1 cellular context compared by ENCODE assay signal in the genomic region with DNA sequence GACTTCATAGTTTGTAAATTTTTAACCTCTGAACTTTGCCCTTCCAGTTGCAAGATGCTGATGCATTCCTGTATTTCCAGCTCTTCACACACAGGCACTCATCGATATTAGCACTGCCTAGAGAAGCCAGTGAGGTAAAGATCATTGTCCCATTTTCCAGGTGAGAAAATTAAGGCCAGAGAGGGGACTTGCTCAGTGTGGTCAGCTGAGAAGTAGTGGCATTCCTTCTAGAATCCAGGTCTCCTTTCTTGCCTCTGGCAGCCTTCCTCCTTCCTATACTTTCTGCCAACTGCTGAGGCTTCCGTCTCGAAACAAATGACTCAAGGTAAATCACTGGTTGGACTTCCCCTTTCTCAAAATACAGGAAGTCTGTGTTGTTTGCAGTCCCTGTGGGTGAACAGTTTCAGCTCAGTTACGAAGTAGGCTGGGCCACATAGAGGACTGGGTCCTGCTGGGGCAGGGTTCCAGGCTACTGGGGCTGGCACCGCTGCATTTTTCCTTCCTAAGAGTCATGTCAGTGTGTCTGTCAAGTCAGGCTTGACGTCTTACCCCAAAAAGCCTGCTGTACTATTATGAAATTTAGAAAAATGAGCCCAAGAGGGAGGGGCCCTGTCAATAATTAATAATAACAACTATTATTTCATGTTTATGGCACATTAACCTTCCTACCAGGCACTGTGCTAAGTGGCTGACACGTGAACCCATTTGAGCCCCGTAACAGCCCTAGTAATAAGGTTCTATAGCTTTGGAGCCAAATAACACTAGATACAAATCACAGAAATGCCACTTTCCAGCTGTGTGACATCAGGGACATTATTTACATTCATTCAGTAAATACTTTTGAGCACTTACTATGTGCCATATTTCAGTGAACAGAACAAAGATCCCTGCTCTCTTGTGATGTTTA.
TF ChIP-seq lines count a peak whose summit lies in the region.

No MANE protein-coding gene starts in this region.

TF ChIP-seq in GM12878, 131 proteins besides CTCF, POLR2A, EP300 and RAD21 (continued from another document and continues in another):
- TF ChIP-seq, protein P1, sequence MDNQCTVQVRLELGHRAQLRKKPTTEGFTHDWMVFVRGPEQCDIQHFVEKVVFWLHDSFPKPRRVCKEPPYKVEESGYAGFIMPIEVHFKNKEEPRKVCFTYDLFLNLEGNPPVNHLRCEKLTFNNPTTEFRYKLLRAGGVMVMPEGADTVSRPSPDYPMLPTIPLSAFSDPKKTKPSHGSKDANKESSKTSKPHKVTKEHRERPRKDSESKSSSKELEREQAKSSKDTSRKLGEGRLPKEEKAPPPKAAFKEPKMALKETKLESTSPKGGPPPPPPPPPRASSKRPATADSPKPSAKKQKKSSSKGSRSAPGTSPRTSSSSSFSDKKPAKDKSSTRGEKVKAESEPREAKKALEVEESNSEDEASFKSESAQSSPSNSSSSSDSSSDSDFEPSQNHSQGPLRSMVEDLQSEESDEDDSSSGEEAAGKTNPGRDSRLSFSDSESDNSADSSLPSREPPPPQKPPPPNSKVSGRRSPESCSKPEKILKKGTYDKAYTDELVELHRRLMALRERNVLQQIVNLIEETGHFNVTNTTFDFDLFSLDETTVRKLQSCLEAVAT (IDR thresholded peaks at IDR 0.05) = no peak; the same call in 1 of the 2 replicates
- TF ChIP-seq BACH1 (IDR thresholded peaks at IDR 0.05; ENCODE audit: borderline replicate concordance) (peak; percentile 89; the same call in 1 of the 2 replicates), CHD1 (IDR thresholded peaks at IDR 0.05; ENCODE audit: low read depth, low read length) (no peak), ZSCAN29 (IDR thresholded peaks at IDR 0.05) (no peak), SMAD1 (IDR thresholded peaks at IDR 0.05; ENCODE audit: low read depth, partially characterized antibody) (no peak), MYB (IDR thresholded peaks at IDR 0.05; ENCODE audit: borderline replicate concordance, low read depth, low read length) (no peak), PAX5 (IDR thresholded peaks at IDR 0.05; ENCODE audit: borderline replicate concordance, low read depth, low read length) (peak; percentile 85), TCF7 (IDR thresholded peaks at IDR 0.05; ENCODE audit: borderline replicate concordance) (peak; percentile 48; the same call in 1 of the 2 replicates), BCL11A (IDR thresholded peaks at IDR 0.05; ENCODE audit: low read depth, low read length) (0 out of 2 replicates have a peak, but pooled peaks have one; percentile 72), SPI1 (IDR thresholded peaks at IDR 0.05; ENCODE audit: borderline replicate concordance, insufficient read depth, low read depth, low read length) (peak; percentile 99), POLR2AphosphoS2 (IDR thresholded peaks at IDR 0.05; ENCODE audit: low read depth, low read length) (no peak; the same call in 1 of the 2 replicates), ZNF622 (IDR thresholded peaks at IDR 0.05) (no peak), RBBP5 (conservative IDR thresholded peaks at IDR 0.05) (no peak), ZNF217 (IDR thresholded peaks at IDR 0.05) (0 out of 2 replicates have a peak, but pooled peaks have one; percentile 15), TCF3 (IDR thresholded peaks at IDR 0.05; ENCODE audit: borderline replicate concordance, insufficient read depth, low read depth, low read length) (0 out of 2 replicates have a peak, but pooled peaks have one; percentile 33), SMAD5 (IDR thresholded peaks at IDR 0.05; ENCODE audit: low read depth) (0 out of 2 replicates have a peak, but pooled peaks have one; percentile 31), NR2C1 (IDR thresholded peaks at IDR 0.05) (peak; percentile 90), IKZF2 (IDR thresholded peaks at IDR 0.05) (peak; percentile 99), FOXM1 (IDR thresholded peaks at IDR 0.05; ENCODE audit: low read depth, low read length) (peak; percentile 64; the same call in 1 of the 2 replicates), SREBF1 (IDR thresholded peaks at IDR 0.05; ENCODE audit: low read length) (no peak), LARP7 (IDR thresholded peaks at IDR 0.05) (0 out of 2 replicates have a peak, but pooled peaks have one; percentile 16), BRCA1 (IDR thresholded peaks at IDR 0.05; ENCODE audit: low read depth, low read length) (no peak), FOS (IDR thresholded peaks at IDR 0.05; ENCODE audit: borderline replicate concordance, extremely low read depth, insufficient read length) (no peak), MEF2B (IDR thresholded peaks at IDR 0.05; ENCODE audit: partially characterized antibody, poor library complexity, severe bottlenecking) (peak; percentile 32), MEF2A (IDR thresholded peaks at IDR 0.05; ENCODE audit: insufficient read depth, low read depth, low read length) (0 out of 2 replicates have a peak, but pooled peaks have one; percentile 17)
- TF ChIP-seq, protein P2, sequence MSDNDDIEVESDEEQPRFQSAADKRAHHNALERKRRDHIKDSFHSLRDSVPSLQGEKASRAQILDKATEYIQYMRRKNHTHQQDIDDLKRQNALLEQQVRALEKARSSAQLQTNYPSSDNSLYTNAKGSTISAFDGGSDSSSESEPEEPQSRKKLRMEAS (IDR thresholded peaks at IDR 0.05; ENCODE audit: low read depth, low read length) = no peak
- TF ChIP-seq, protein P3, sequence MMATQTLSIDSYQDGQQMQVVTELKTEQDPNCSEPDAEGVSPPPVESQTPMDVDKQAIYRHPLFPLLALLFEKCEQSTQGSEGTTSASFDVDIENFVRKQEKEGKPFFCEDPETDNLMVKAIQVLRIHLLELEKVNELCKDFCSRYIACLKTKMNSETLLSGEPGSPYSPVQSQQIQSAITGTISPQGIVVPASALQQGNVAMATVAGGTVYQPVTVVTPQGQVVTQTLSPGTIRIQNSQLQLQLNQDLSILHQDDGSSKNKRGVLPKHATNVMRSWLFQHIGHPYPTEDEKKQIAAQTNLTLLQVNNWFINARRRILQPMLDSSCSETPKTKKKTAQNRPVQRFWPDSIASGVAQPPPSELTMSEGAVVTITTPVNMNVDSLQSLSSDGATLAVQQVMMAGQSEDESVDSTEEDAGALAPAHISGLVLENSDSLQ (IDR thresholded peaks at IDR 0.05) = peak; percentile 70
- TF ChIP-seq, protein P4, sequence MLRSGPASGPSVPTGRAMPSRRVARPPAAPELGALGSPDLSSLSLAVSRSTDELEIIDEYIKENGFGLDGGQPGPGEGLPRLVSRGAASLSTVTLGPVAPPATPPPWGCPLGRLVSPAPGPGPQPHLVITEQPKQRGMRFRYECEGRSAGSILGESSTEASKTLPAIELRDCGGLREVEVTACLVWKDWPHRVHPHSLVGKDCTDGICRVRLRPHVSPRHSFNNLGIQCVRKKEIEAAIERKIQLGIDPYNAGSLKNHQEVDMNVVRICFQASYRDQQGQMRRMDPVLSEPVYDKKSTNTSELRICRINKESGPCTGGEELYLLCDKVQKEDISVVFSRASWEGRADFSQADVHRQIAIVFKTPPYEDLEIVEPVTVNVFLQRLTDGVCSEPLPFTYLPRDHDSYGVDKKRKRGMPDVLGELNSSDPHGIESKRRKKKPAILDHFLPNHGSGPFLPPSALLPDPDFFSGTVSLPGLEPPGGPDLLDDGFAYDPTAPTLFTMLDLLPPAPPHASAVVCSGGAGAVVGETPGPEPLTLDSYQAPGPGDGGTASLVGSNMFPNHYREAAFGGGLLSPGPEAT (IDR thresholded peaks at IDR 0.05; ENCODE audit: low read depth) = peak; percentile 98
- TF ChIP-seq, protein P5, sequence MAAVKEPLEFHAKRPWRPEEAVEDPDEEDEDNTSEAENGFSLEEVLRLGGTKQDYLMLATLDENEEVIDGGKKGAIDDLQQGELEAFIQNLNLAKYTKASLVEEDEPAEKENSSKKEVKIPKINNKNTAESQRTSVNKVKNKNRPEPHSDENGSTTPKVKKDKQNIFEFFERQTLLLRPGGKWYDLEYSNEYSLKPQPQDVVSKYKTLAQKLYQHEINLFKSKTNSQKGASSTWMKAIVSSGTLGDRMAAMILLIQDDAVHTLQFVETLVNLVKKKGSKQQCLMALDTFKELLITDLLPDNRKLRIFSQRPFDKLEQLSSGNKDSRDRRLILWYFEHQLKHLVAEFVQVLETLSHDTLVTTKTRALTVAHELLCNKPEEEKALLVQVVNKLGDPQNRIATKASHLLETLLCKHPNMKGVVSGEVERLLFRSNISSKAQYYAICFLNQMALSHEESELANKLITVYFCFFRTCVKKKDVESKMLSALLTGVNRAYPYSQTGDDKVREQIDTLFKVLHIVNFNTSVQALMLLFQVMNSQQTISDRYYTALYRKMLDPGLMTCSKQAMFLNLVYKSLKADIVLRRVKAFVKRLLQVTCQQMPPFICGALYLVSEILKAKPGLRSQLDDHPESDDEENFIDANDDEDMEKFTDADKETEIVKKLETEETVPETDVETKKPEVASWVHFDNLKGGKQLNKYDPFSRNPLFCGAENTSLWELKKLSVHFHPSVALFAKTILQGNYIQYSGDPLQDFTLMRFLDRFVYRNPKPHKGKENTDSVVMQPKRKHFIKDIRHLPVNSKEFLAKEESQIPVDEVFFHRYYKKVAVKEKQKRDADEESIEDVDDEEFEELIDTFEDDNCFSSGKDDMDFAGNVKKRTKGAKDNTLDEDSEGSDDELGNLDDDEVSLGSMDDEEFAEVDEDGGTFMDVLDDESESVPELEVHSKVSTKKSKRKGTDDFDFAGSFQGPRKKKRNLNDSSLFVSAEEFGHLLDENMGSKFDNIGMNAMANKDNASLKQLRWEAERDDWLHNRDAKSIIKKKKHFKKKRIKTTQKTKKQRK (IDR thresholded peaks at IDR 0.05; ENCODE audit: low read depth, low read length) = no peak
- TF ChIP-seq, protein P6, sequence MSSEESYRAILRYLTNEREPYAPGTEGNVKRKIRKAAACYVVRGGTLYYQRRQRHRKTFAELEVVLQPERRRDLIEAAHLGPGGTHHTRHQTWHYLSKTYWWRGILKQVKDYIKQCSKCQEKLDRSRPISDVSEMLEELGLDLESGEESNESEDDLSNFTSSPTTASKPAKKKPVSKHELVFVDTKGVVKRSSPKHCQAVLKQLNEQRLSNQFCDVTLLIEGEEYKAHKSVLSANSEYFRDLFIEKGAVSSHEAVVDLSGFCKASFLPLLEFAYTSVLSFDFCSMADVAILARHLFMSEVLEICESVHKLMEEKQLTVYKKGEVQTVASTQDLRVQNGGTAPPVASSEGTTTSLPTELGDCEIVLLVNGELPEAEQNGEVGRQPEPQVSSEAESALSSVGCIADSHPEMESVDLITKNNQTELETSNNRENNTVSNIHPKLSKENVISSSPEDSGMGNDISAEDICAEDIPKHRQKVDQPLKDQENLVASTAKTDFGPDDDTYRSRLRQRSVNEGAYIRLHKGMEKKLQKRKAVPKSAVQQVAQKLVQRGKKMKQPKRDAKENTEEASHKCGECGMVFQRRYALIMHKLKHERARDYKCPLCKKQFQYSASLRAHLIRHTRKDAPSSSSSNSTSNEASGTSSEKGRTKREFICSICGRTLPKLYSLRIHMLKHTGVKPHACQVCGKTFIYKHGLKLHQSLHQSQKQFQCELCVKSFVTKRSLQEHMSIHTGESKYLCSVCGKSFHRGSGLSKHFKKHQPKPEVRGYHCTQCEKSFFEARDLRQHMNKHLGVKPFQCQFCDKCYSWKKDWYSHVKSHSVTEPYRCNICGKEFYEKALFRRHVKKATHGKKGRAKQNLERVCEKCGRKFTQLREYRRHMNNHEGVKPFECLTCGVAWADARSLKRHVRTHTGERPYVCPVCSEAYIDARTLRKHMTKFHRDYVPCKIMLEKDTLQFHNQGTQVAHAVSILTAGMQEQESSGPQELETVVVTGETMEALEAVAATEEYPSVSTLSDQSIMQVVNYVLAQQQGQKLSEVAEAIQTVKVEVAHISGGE (CRISPR knock-in tag; IDR thresholded peaks at IDR 0.05) = no peak
- TF ChIP-seq, protein P7, sequence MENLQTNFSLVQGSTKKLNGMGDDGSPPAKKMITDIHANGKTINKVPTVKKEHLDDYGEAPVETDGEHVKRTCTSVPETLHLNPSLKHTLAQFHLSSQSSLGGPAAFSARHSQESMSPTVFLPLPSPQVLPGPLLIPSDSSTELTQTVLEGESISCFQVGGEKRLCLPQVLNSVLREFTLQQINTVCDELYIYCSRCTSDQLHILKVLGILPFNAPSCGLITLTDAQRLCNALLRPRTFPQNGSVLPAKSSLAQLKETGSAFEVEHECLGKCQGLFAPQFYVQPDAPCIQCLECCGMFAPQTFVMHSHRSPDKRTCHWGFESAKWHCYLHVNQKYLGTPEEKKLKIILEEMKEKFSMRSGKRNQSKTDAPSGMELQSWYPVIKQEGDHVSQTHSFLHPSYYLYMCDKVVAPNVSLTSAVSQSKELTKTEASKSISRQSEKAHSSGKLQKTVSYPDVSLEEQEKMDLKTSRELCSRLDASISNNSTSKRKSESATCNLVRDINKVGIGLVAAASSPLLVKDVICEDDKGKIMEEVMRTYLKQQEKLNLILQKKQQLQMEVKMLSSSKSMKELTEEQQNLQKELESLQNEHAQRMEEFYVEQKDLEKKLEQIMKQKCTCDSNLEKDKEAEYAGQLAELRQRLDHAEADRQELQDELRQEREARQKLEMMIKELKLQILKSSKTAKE (IDR thresholded peaks at IDR 0.05; ENCODE audit: low read depth, poor library complexity, severe bottlenecking) = peak; percentile 79
- TF ChIP-seq, protein P8, sequence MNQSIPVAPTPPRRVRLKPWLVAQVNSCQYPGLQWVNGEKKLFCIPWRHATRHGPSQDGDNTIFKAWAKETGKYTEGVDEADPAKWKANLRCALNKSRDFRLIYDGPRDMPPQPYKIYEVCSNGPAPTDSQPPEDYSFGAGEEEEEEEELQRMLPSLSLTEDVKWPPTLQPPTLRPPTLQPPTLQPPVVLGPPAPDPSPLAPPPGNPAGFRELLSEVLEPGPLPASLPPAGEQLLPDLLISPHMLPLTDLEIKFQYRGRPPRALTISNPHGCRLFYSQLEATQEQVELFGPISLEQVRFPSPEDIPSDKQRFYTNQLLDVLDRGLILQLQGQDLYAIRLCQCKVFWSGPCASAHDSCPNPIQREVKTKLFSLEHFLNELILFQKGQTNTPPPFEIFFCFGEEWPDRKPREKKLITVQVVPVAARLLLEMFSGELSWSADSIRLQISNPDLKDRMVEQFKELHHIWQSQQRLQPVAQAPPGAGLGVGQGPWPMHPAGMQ (IDR thresholded peaks at IDR 0.05; ENCODE audit: borderline replicate concordance) = no peak
- TF ChIP-seq, protein P9, sequence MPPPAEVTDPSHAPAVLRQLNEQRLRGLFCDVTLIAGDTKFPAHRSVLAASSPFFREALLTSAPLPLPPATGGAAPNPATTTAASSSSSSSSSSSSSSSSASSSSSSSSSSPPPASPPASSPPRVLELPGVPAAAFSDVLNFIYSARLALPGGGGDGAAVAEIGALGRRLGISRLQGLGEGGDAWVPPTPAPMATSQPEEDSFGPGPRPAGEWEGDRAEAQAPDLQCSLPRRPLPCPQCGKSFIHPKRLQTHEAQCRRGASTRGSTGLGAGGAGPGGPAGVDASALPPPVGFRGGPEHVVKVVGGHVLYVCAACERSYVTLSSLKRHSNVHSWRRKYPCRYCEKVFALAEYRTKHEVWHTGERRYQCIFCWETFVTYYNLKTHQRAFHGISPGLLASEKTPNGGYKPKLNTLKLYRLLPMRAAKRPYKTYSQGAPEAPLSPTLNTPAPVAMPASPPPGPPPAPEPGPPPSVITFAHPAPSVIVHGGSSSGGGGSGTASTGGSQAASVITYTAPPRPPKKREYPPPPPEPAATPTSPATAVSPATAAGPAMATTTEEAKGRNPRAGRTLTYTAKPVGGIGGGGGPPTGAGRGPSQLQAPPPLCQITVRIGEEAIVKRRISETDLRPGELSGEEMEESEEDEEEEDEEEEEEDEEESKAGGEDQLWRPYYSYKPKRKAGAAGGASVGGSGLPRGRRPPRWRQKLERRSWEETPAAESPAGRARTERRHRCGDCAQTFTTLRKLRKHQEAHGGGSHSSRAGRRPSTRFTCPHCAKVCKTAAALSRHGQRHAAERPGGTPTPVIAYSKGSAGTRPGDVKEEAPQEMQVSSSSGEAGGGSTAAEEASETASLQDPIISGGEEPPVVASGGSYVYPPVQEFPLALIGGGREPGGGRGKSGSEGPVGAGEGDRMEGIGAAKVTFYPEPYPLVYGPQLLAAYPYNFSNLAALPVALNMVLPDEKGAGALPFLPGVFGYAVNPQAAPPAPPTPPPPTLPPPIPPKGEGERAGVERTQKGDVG (CRISPR knock-in tag; IDR thresholded peaks at IDR 0.05) = no peak
